ENCODE assay signal across 27 cellular contexts in genomic region chr2:84613082-84613481, GRCh38.
DNase-seq lines count a peak whose midpoint lies in the region; ATAC-seq, FAIRE-seq and TF ChIP-seq lines count a peak whose summit lies in the region.
"Had no signal": no experiment of that assay in that cellular context is flagged by ENCODE, and none has a peak within 500 bp of the region (broad histone marks: within the 10 kb centered on the region; RNA-seq: fewer than 3 reads in every experiment).

No MANE protein-coding gene starts in this region.

- no peaks in the 10 kb centered on the region for H3K36me3 ChIP-seq in HepG2 (replicated peaks in 1 of 2; ENCODE audit: control insufficient read depth in 1 of 2, insufficient read depth in 2 of 2, low read length in 2 of 2)
- H3K36me3 ChIP-seq in right lobe of liver, result no peaks in the 10 kb centered on the region
- H3K36me3 ChIP-seq in lower lobe of right lung, result no peaks in the 10 kb centered on the region
- H3K36me3 ChIP-seq: HAP-1, prostate gland, thoracic aorta had no signal

- peak; percentile 52 for FAIRE-seq in HepG2 (lab: Jason Lieb, UNC)
- no peak for FAIRE-seq in urothelium cell line (lab: Jason Lieb, UNC)
- FAIRE-seq: endometrium, K562 had no signal

- no peaks in the 10 kb centered on the region for H4K20me1 ChIP-seq in HepG2 (ENCODE audit: insufficient read depth, low read length)

- peaks cover 17% of the 10 kb centered on the region for H3K9me3 ChIP-seq in HepG2 (ENCODE audit: low read length)
- no peaks in the 10 kb centered on the region for H3K9me3 ChIP-seq in right lobe of liver
- H3K9me3 ChIP-seq in lower lobe of right lung, result no peaks in the 10 kb centered on the region
- H3K9me3 ChIP-seq: HAP-1, prostate gland, thoracic aorta had no signal

- no peak overlapping the region for H2AFZ ChIP-seq in HepG2 (ENCODE audit: low read length)

- TF ChIP-seq RAD21 in HepG2 (CRISPR knock-in tag; IDR thresholded peaks at IDR 0.05), result no peak

- no peak for TF ChIP-seq POLR2A in HepG2 (IDR thresholded peaks at IDR 0.05; ENCODE audit: insufficient read depth in 1 of 2, low read depth in 2 of 2, low read length in 2 of 2)
- TF ChIP-seq POLR2A in right lobe of liver (IDR thresholded peaks at IDR 0.05), result no peak

- no peak overlapping the region for H3K9ac ChIP-seq in HepG2 (ENCODE audit: insufficient read depth, low read depth, low read length)

- CTCF ChIA-PET in HepG2 (lab: Yijun Ruan, JAX; ENCODE audit: low intra/inter-chr PET ratio, low total read pairs), result no interaction called here

- H3K4me1 ChIP-seq in HepG2 (ENCODE audit: insufficient read depth, low read length) (peaks cover 15% of the 10 kb centered on the region), right lobe of liver (no peaks in the 10 kb centered on the region), lower lobe of right lung (no peaks in the 10 kb centered on the region)
- H3K4me1 ChIP-seq: HAP-1, prostate gland had no signal

- in situ Hi-C loops in HepG2 (cut with HindIII; ENCODE audit: extremely low pct_ligation_motif_present, low pct_unique_long_range_greater_than_20kb), result no loop called here

- H3K27ac ChIP-seq in HepG2 (ENCODE audit: extremely low read length, insufficient read depth, low read length) (no peak overlapping the region), right lobe of liver (no peak overlapping the region), epithelial cell of prostate (no peak overlapping the region), lower lobe of right lung (no peak overlapping the region)
- H3K27ac ChIP-seq: prostate gland, RWPE1, thoracic aorta had no signal

- TF ChIP-seq CTCF in HepG2 (CRISPR knock-in tag; IDR thresholded peaks at IDR 0.05) (no peak), right lobe of liver (IDR thresholded peaks at IDR 0.05) (no peak), lower lobe of right lung (IDR thresholded peaks at IDR 0.05) (no peak)

- peak; percentile 28 to 81; a peak in 1 of 4 replicates for TF ChIP-seq EP300 in HepG2 (IDR thresholded peaks at IDR 0.05; ENCODE audit: low read depth in 2 of 2, low read length in 2 of 2)
- TF ChIP-seq EP300 in HepG2 (CRISPR knock-in tag; IDR thresholded peaks at IDR 0.05; ENCODE audit: borderline replicate concordance), result peak; percentile 91

- ATAC-seq in HepG2, result peak; percentile 96
- no peak for ATAC-seq in right lobe of liver
- ATAC-seq in lower lobe of right lung, result peak; percentile 86 to 89
- ATAC-seq: activated CD4-positive, CD25-positive, alpha-beta regulatory T cell treated with anti-CD3 and anti-CD28 coated beads, Interleukin-2, amount 50 U/mL, for 24 hours; activated CD8-positive, alpha-beta T cell treated with anti-CD3 and anti-CD28 coated beads, Interleukin-2, amount 10 ng/mL, durations not matched to agents 7 days and 5 days; activated naive CD8-positive, alpha-beta T cell treated with anti-CD3 and anti-CD28 coated beads, Interleukin-2, amount 50 U/mL, for 24 hours; K562 had no signal

- H3K4me3 ChIP-seq in HepG2 (replicated peaks in 1 of 3; ENCODE audit: insufficient read depth in 1 of 3, low read depth in 2 of 3, low read length in 3 of 3) (no peak overlapping the region), right lobe of liver (no peak overlapping the region), lower lobe of right lung (no peak overlapping the region)
- H3K4me3 ChIP-seq: HAP-1, K562, prostate gland, thoracic aorta had no signal

- no peaks in the 10 kb centered on the region for H3K27me3 ChIP-seq in HepG2 (ENCODE audit: control insufficient read depth in 1 of 2, insufficient read depth in 2 of 2, low read length in 2 of 2)
- H3K27me3 ChIP-seq in right lobe of liver, result no peaks in the 10 kb centered on the region
- H3K27me3 ChIP-seq in lower lobe of right lung (ENCODE audit: low read depth), result no peaks in the 10 kb centered on the region

- no TSS peak for BruUV-seq in HepG2 (replicated peaks; lab: Mats Ljungman, UMichigan)

- no peaks in the 10 kb centered on the region for H3K79me2 ChIP-seq in HepG2 (ENCODE audit: insufficient read depth, low read length)

- intact Hi-C loops in HepG2 (cut with micrococcal nuclease; ENCODE audit: unreplicated experiment) (loop anchor here (5.0 kb wide), 1 partner anchor 126 kb away; no protein-coding TSS in a partner anchor), right lobe of liver (cut with DNase I) (no loop called here), lower lobe of right lung (cut with DNase I) (no loop called here), posterior vena cava (cut with DNase I) (no loop called here)

- POLR2A ChIA-PET in HepG2 (lab: Yijun Ruan, JAX), result no interaction called here

- peak overlapping the region; percentile 1; the same call in 1 of the 2 replicates for H3K4me2 ChIP-seq in HepG2 (ENCODE audit: low read depth, low read length)

- DNase-seq in HepG2 (ENCODE audit: low spot score), result peak; percentile 97
- no peak for DNase-seq in right lobe of liver
- peak; percentile 10 for DNase-seq in epithelial cell of prostate (ENCODE audit: low read depth, low spot score)
- no peak for DNase-seq in lower lobe of right lung
- peak; percentile 74 for DNase-seq in urothelium cell line (ENCODE audit: low spot score)
- DNase-seq in NCI-H1092 (lab: John Stamatoyannopoulos, UW), result no peak
- no peak for DNase-seq in posterior vena cava (ENCODE audit: low spot score)
- no peak for DNase-seq in medulla oblongata (ENCODE audit: extremely low spot score)
- DNase-seq: activated CD8-positive, alpha-beta T cell treated with anti-CD3 and anti-CD28 coated beads, Interleukin-2, amount 10 ng/mL, durations not matched to agents 7 days and 5 days; activated effector memory CD4-positive, alpha-beta T cell treated with Interleukin-2 at 50 U/mL for 16 hours; activated naive CD8-positive, alpha-beta T cell treated with anti-CD3 and anti-CD28 coated beads, Interleukin-2, amount 50 U/mL, for 24 hours; CD4-positive, CD25-positive, alpha-beta regulatory T cell; central memory CD4-positive, alpha-beta T cell; dermis blood vessel endothelial cell; hypothalamus; kidney; MM.1S; NCI-H1436 treated with DMSO at 0.1 percent for 48 hours; NCI-H2107; T-helper 1 cell had no signal

- WGBS in HepG2 (ENCODE audit: low lambda C conversion rate), result 0% methylated on average over 2 of the region's 2 CpGs
- WGBS in right lobe of liver (ENCODE audit: insufficient coverage, low coverage, low lambda C conversion rate, missing lambda C conversion rate), result 86% methylated on average over 2 of the region's 2 CpGs

TF ChIP-seq in HepG2, 621 proteins besides CTCF, POLR2A, EP300 and RAD21 (continues in another document):
- TF ChIP-seq SMARCC2 (IDR thresholded peaks at IDR 0.05) (no peak), ZNF3 (CRISPR knock-in tag; IDR thresholded peaks at IDR 0.05) (0 out of 2 replicates have a peak, but pooled peaks have one; percentile 10), ZNF263 (CRISPR knock-in tag; IDR thresholded peaks at IDR 0.05) (peak; percentile 89), PRDM10 (CRISPR knock-in tag; IDR thresholded peaks at IDR 0.05; ENCODE audit: low read depth) (no peak), IKZF5 (CRISPR knock-in tag; IDR thresholded peaks at IDR 0.05) (peak; percentile 24; the same call in 1 of the 2 replicates), IKZF1 (IDR thresholded peaks at IDR 0.05) (no peak), XRCC5 (optimal IDR thresholded peaks at IDR 0.05; ENCODE audit: low read length) (peak; percentile 77), GATAD1 (CRISPR knock-in tag; IDR thresholded peaks at IDR 0.05) (0 out of 2 replicates have a peak, but pooled peaks have one; percentile 39), ARID2 (CRISPR knock-in tag; IDR thresholded peaks at IDR 0.05; ENCODE audit: borderline replicate concordance) (0 out of 2 replicates have a peak, but pooled peaks have one; percentile 36), MAZ (IDR thresholded peaks at IDR 0.05; ENCODE audit: borderline replicate concordance, low read depth, low read length) (no peak), MAZ (CRISPR knock-in tag; IDR thresholded peaks at IDR 0.05; ENCODE audit: low read depth) (no peak)

Comparison
In these comparisons a context has a peak if more than half of its experiments do, and no peak if none do; other contexts are left out.
1. ATAC-seq: peak in HepG2 (single experiment) and lower lobe of right lung (2 of 2); none in right lobe of liver (0 of 4).
2. DNase-seq: peak in HepG2 (single experiment), epithelial cell of prostate (single experiment) and urothelium cell line (single experiment); none in right lobe of liver (0 of 3), lower lobe of right lung (single experiment), NCI-H1092 (single experiment), posterior vena cava (single experiment) and medulla oblongata (single experiment).